10 cellular contexts compared by ENCODE assay signal in genomic region chr19:47540748-47541147, GRCh38. TPM values are rescaled to one million over a fixed set of nuclear protein-coding genes. Genes with fewer than 3 reads are reported as not detected.
DNase-seq lines count a peak whose midpoint lies in the region; ATAC-seq, FAIRE-seq and TF ChIP-seq lines count a peak whose summit lies in the region.
"Had no signal": no experiment of that assay in that cellular context is flagged by ENCODE, and none has a peak within 500 bp of the region (broad histone marks: within the 10 kb centered on the region; RNA-seq: fewer than 3 reads in every experiment).

No MANE protein-coding gene starts in this region.

- intact Hi-C loops in naive thymus-derived CD4-positive, alpha-beta T cell (cut with micrococcal nuclease): loop anchor here in 1 of 2 donors (2.0 kb wide), 2 partner anchors 36 to 158 kb away; no protein-coding TSS in a partner anchor

- H3K27ac Mint-ChIP-seq in naive thymus-derived CD4-positive, alpha-beta T cell: peak overlapping the region in 6 of 9 donors; percentile 9 to 89 (median 74)

- H3K27me3 ChIP-seq in naive thymus-derived CD4-positive, alpha-beta T cell (ENCODE audit: control insufficient read depth in 2 of 2, insufficient read depth in 2 of 2, low read length in 2 of 2): no peaks in the 10 kb centered on the region

- TF ChIP-seq CTCF in D721Med (IDR thresholded peaks at IDR 0.05; ENCODE audit: insufficient read depth, missing control alignments) (peak; percentile 38), astrocyte of the spinal cord (IDR thresholded peaks at IDR 0.05; ENCODE audit: low read depth, low read length) (peak; percentile 59)

- no peaks in the 10 kb centered on the region for H3K9me3 Mint-ChIP-seq in naive thymus-derived CD4-positive, alpha-beta T cell

- in situ Hi-C loops in astrocyte of the spinal cord (cut with HindIII; ENCODE audit: low sequenced_read_pairs): no loop called here

- no peak overlapping the region for H3K4me3 ChIP-seq in Jurkat, Clone E6-1 (ENCODE audit: low read length)
- no peak overlapping the region for H3K4me3 ChIP-seq in astrocyte of the spinal cord (ENCODE audit: low read depth, low read length)
- H3K4me3 ChIP-seq in naive thymus-derived CD4-positive, alpha-beta T cell (ENCODE audit: low read length): no peak overlapping the region

- H3K36me3 Mint-ChIP-seq in naive thymus-derived CD4-positive, alpha-beta T cell: no peaks in the 10 kb centered on the region

- H3K9me3 ChIP-seq in naive thymus-derived CD4-positive, alpha-beta T cell (ENCODE audit: control insufficient read depth in 2 of 3, low read length in 3 of 3): no peaks in the 10 kb centered on the region

- H3K27ac ChIP-seq in naive thymus-derived CD4-positive, alpha-beta T cell (ENCODE audit: low read depth, low read length): no peak overlapping the region

- CTCF ChIA-PET in naive thymus-derived CD4-positive, alpha-beta T cell (lab: Charles Lee): interaction anchor here (0.7 to 1.0 kb wide), 2 partner anchors 32 to 70 kb away, joined by 5 read pairs; no protein-coding TSS in a partner anchor

- H3K36me3 ChIP-seq in naive thymus-derived CD4-positive, alpha-beta T cell (ENCODE audit: control insufficient read depth in 2 of 3, insufficient read depth in 3 of 3, low read length in 3 of 3): no peaks in the 10 kb centered on the region

- peaks cover 0 to 23% of the 10 kb centered on the region in 2 donors for H3K4me1 ChIP-seq in naive thymus-derived CD4-positive, alpha-beta T cell (ENCODE audit: control insufficient read depth in 2 of 2, insufficient read depth in 2 of 2, low read length in 2 of 2)

- H3K4me3 Mint-ChIP-seq in naive thymus-derived CD4-positive, alpha-beta T cell: peak overlapping the region in 2 of 10 donors; percentile 3 to 49

- peaks cover 0 to 11% (median 5%) of the 10 kb centered on the region in 5 donors for H3K27me3 Mint-ChIP-seq in naive thymus-derived CD4-positive, alpha-beta T cell

- DNase-seq in D721Med (ENCODE audit: insufficient read length, low spot score) (no peak), astrocyte of the spinal cord (ENCODE audit: low read depth, low spot score) (peak; percentile 48), DMS53 treated with DMSO at 0.1 percent for 48 hours (lab: John Stamatoyannopoulos, UW; ENCODE audit: unreplicated experiment) (no peak), COLO668 (lab: John Stamatoyannopoulos, UW; ENCODE audit: unreplicated experiment) (no peak), SKM-1 (lab: John Stamatoyannopoulos, UW; ENCODE audit: unreplicated experiment) (no peak)
- DNase-seq in Jurkat, Clone E6-1 (ENCODE audit: low read depth, low spot score): peak; percentile 30
- DNase-seq in naive thymus-derived CD4-positive, alpha-beta T cell: peak in 2 of 9 donors; percentile 17 to 21
- DNase-seq: foreskin melanocyte had no signal

- POLR2A ChIA-PET in naive thymus-derived CD4-positive, alpha-beta T cell (lab: Charles Lee): interaction anchor here (1.0 kb wide), 1 partner anchor 25 kb away, joined by 3 read pairs; no protein-coding TSS in a partner anchor

- ATAC-seq in naive thymus-derived CD4-positive, alpha-beta T cell: no peak
- no peak for ATAC-seq in GM21619 (IDR thresholded peaks at IDR 0.05; ENCODE audit: unreplicated experiment)

- FAIRE-seq in D721Med (lab: Jason Lieb, UNC): no peak
- FAIRE-seq: urothelium cell line had no signal

- H3K4me1 Mint-ChIP-seq in naive thymus-derived CD4-positive, alpha-beta T cell: peaks cover 0 to 21% (median 13%) of the 10 kb centered on the region in 7 donors

RNA-seq across cellular contexts. Expression of gene NAPA, which starts 25.9 kb away (rescaled TPM):
- polyA plus RNA-seq in Jurkat, Clone E6-1 (2012; ENCODE audit: insufficient read depth, insufficient read length): 218 TPM
- total RNA-seq in naive thymus-derived CD4-positive, alpha-beta T cell: 100 to 1,000 TPM in 3 of 5 experiments, 10 to 100 TPM in 2; 86.2 to 136 (median 107) TPM
- polyA plus RNA-seq in naive thymus-derived CD4-positive, alpha-beta T cell: 100 to 1,000 TPM in 1 of 2 donors, 10 to 100 TPM in 1; 89.9 to 118 TPM

RNA-seq across cellular contexts. Expression of gene ZNF541, which starts 32.2 kb away (rescaled TPM):
- polyA plus RNA-seq in Jurkat, Clone E6-1 (2012; ENCODE audit: insufficient read depth, insufficient read length): not detected
- 1 to 10 TPM in 2 of 5 experiments, under 1 TPM in 3; 0.36 to 1.5 (median 0.95) TPM for total RNA-seq in naive thymus-derived CD4-positive, alpha-beta T cell
- polyA plus RNA-seq in naive thymus-derived CD4-positive, alpha-beta T cell: under 1 TPM in 1 of 2 donors, not detected in 1; 0.58 TPM

RNA-seq across cellular contexts. Expression of gene KPTN, which starts 56.7 kb away (rescaled TPM):
- 20.6 TPM for polyA plus RNA-seq in Jurkat, Clone E6-1 (2012; ENCODE audit: insufficient read depth, insufficient read length)
- 1 to 10 TPM; 5.1 to 9.2 (median 6.7) TPM for total RNA-seq in naive thymus-derived CD4-positive, alpha-beta T cell
- 1 to 10 TPM; 4.4 to 8.1 TPM for polyA plus RNA-seq in naive thymus-derived CD4-positive, alpha-beta T cell

Comparison
In these comparisons a context has a peak if more than half of its experiments do, and no peak if none do; other contexts are left out.
1. DNase-seq: peak in Jurkat, Clone E6-1 (single experiment) and astrocyte of the spinal cord (single experiment); none in D721Med (single experiment), DMS53 treated with DMSO at 0.1 percent for 48 hours (single experiment), COLO668 (single experiment) and SKM-1 (single experiment).